In the genomic region with DNA sequence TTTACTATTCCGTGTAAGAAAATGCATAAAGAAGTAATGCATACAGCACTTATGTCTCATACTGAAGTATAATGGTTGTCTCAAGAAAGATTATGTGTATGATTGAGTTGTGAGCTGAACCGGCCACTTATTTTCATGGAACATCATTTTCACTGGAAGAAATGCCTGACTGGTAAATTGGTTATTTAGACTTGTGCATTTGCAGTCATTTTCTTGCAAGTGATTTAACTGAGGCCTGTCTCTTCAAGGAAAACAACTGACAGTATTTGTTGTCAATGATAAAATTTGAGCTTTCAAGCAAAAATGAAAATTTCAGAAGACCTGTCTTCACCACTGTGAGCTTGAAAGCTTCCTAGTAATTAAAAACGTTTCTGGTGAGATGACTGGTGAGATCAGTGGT, we compare ENCODE assay signal across 33 cellular contexts.
A peak's percentile ranks its signal among the peaks of the same experiment; 100 is the strongest.
DNase-seq lines count a peak whose midpoint lies in the region; FAIRE-seq and TF ChIP-seq lines count a peak whose summit lies in the region.
"Had no signal": no experiment of that assay in that cellular context is flagged by ENCODE, and none has a peak within 500 bp of the region (broad histone marks: within the 10 kb centered on the region; RNA-seq: fewer than 3 reads in every experiment).

No MANE protein-coding gene starts in this region.

- no peaks in the 10 kb centered on the region for H3K4me1 Mint-ChIP-seq in astrocyte (ENCODE audit: low read depth, unreplicated experiment)
- H3K4me1 Mint-ChIP-seq: B cell; CD14-positive monocyte; CD4-positive, alpha-beta memory T cell; CD4-positive, CD25-positive, alpha-beta regulatory T cell; CD8-positive, alpha-beta memory T cell had no signal

- no peak for DNase-seq in astrocyte (ENCODE audit: low read depth)
- DNase-seq in NCI-H345 treated with DMSO at 0.1 percent for 48 hours (lab: John Stamatoyannopoulos, UW; ENCODE audit: unreplicated experiment): no peak
- no peak for DNase-seq in inferior parietal cortex (ENCODE audit: extremely low spot score)
- DNase-seq: 8988T; ACHN; AML-193; BE2C; C1 segment of cervical spinal cord; Caco-2; Calu3; CD4-positive, alpha-beta memory T cell; CD4-positive, alpha-beta T cell; CD4-positive, CD25-positive, alpha-beta regulatory T cell; CD8-positive, alpha-beta memory T cell; CD8-positive, alpha-beta T cell; COR-L47; DMS 273 treated with DMSO at 0.1 percent for 48 hours; DMS153; DMS53; DMS79; DMS79 treated with DMSO at 0.1 percent for 48 hours; DND-41; EL had no signal

- H3K36me3 Mint-ChIP-seq in astrocyte (ENCODE audit: low read depth, unreplicated experiment): no peaks in the 10 kb centered on the region
- H3K36me3 Mint-ChIP-seq: CD14-positive monocyte; CD4-positive, alpha-beta memory T cell; CD4-positive, CD25-positive, alpha-beta regulatory T cell; CD8-positive, alpha-beta memory T cell; CD8-positive, alpha-beta T cell had no signal

- no peak overlapping the region for H3K4me2 ChIP-seq in astrocyte (ENCODE audit: low read length)
- H3K4me2 ChIP-seq in neural cell (ENCODE audit: low read length): no peak overlapping the region
- H3K4me2 ChIP-seq: A549; BLaER1; BLaER1 treated with 17β-estradiol and CSF1 and Interleukin-3, amounts not matched to agents 10 nM and 100 nM had no signal

- H3K9ac ChIP-seq in astrocyte (ENCODE audit: low read length): no peak overlapping the region
- no peak overlapping the region for H3K9ac ChIP-seq in neural cell (ENCODE audit: low read length)
- H3K9ac ChIP-seq: BLaER1; BLaER1 treated with 17β-estradiol and CSF1 and Interleukin-3, amounts not matched to agents 10 nM and 100 nM had no signal

- peak; percentile 89 for TF ChIP-seq EP300 in neural cell (conservative IDR thresholded peaks at IDR 0.05; ENCODE audit: poor library complexity, severe bottlenecking)

- peaks cover 2% of the 10 kb centered on the region for H3K9me3 Mint-ChIP-seq in astrocyte (ENCODE audit: unreplicated experiment)
- H3K9me3 Mint-ChIP-seq: CD4-positive, alpha-beta memory T cell; CD4-positive, alpha-beta T cell; CD4-positive, CD25-positive, alpha-beta regulatory T cell; CD8-positive, alpha-beta memory T cell; CD8-positive, alpha-beta T cell had no signal

- no peak for TF ChIP-seq RAD21 in neural cell (conservative IDR thresholded peaks at IDR 0.05)

- peaks cover 3% of the 10 kb centered on the region for H3K27me3 Mint-ChIP-seq in astrocyte (ENCODE audit: low read depth, unreplicated experiment)
- H3K27me3 Mint-ChIP-seq: B cell; CD4-positive, alpha-beta memory T cell; CD4-positive, alpha-beta T cell; CD4-positive, CD25-positive, alpha-beta regulatory T cell had no signal

- no peaks in the 10 kb centered on the region for H3K9me2 ChIP-seq in neural cell (ENCODE audit: insufficient read depth, low read length)

- H3K27ac ChIP-seq in astrocyte (ENCODE audit: low read depth, low read length) (no peak overlapping the region), neural cell (ENCODE audit: low read length) (no peak overlapping the region)
- H3K27ac ChIP-seq: 22Rv1; A549; BLaER1; BLaER1 treated with 17β-estradiol and CSF1 and Interleukin-3, amounts not matched to agents 10 nM and 100 nM; C4-2B had no signal

- no peak overlapping the region for H2AFZ ChIP-seq in astrocyte (ENCODE audit: low read depth, low read length)
- H2AFZ ChIP-seq in neural cell (ENCODE audit: low read depth, low read length): no peak overlapping the region

- H3K36me3 ChIP-seq in astrocyte (ENCODE audit: insufficient read depth, low read length) (no peaks in the 10 kb centered on the region), neural cell (ENCODE audit: insufficient read depth, low read length) (no peaks in the 10 kb centered on the region)
- H3K36me3 ChIP-seq: BE2C; BLaER1; BLaER1 treated with 17β-estradiol and CSF1 and Interleukin-3, amounts not matched to agents 10 nM and 100 nM had no signal

- TF ChIP-seq CTCF in astrocyte (IDR thresholded peaks at IDR 0.05; ENCODE audit: insufficient read depth, low read depth, low read length) (no peak), neural cell (IDR thresholded peaks at IDR 0.05; ENCODE audit: poor library complexity, severe bottlenecking) (no peak)

- H3K79me2 ChIP-seq in astrocyte (ENCODE audit: insufficient read depth, low read length) (no peaks in the 10 kb centered on the region), neural cell (replicated peaks; ENCODE audit: insufficient read depth, low read length) (no peaks in the 10 kb centered on the region)

- FAIRE-seq in astrocyte (lab: Jason Lieb, UNC): peak; percentile 62
- FAIRE-seq: A204.1, D721Med had no signal

- no peaks in the 10 kb centered on the region for H3K4me1 ChIP-seq in astrocyte (ENCODE audit: insufficient read depth, low read length)
- H3K4me1 ChIP-seq: A549; BE2C; BLaER1; BLaER1 treated with 17β-estradiol and CSF1 and Interleukin-3, amounts not matched to agents 10 nM and 100 nM; Caco-2 had no signal

- H3K27me3 ChIP-seq in astrocyte (ENCODE audit: insufficient read depth, low read length) (no peaks in the 10 kb centered on the region), neural cell (ENCODE audit: insufficient read depth, low read depth, low read length) (no peaks in the 10 kb centered on the region)
- H3K27me3 ChIP-seq: BE2C, BLaER1 had no signal

- H3K4me3 Mint-ChIP-seq in astrocyte (ENCODE audit: unreplicated experiment): no peak overlapping the region
- H3K4me3 Mint-ChIP-seq: B cell; CD14-positive monocyte; CD4-positive, alpha-beta memory T cell; CD4-positive, alpha-beta T cell; CD4-positive, CD25-positive, alpha-beta regulatory T cell; CD8-positive, alpha-beta memory T cell; CD8-positive, alpha-beta T cell had no signal

- H3K4me3 ChIP-seq in astrocyte (ENCODE audit: insufficient read depth, low read depth, low read length) (no peak overlapping the region), neural cell (ENCODE audit: low read length) (no peak overlapping the region)
- H3K4me3 ChIP-seq: A549; BLaER1; BLaER1 treated with 17β-estradiol and CSF1 and Interleukin-3, amounts not matched to agents 10 nM and 100 nM had no signal

- H3K9me3 ChIP-seq in astrocyte (ENCODE audit: insufficient read depth, low read depth, low read length) (no peaks in the 10 kb centered on the region), neural cell (ENCODE audit: low read length) (no peaks in the 10 kb centered on the region)
- H3K9me3 ChIP-seq: A549; BE2C; BLaER1; BLaER1 treated with 17β-estradiol and CSF1 and Interleukin-3, amounts not matched to agents 10 nM and 100 nM; Caco-2 had no signal

- H4K20me1 ChIP-seq in astrocyte (ENCODE audit: insufficient read depth, low read length) (no peaks in the 10 kb centered on the region), neural cell (ENCODE audit: insufficient read depth) (no peaks in the 10 kb centered on the region)
- H4K20me1 ChIP-seq: BLaER1; BLaER1 treated with 17β-estradiol and CSF1 and Interleukin-3, amounts not matched to agents 10 nM and 100 nM had no signal

- no peaks in the 10 kb centered on the region for H3F3A ChIP-seq in neural cell (ENCODE audit: insufficient read depth, low read length, poor library complexity, severe bottlenecking)

- H3K27ac Mint-ChIP-seq in astrocyte (ENCODE audit: unreplicated experiment): no peak overlapping the region
- H3K27ac Mint-ChIP-seq: B cell; CD14-positive monocyte; CD4-positive, alpha-beta memory T cell; CD4-positive, alpha-beta T cell; CD8-positive, alpha-beta memory T cell; CD8-positive, alpha-beta T cell had no signal

TF ChIP-seq in neural cell, 6 proteins besides CTCF, POLR2A, EP300 and RAD21:
- TF ChIP-seq MXI1 (conservative IDR thresholded peaks at IDR 0.05; ENCODE audit: poor library complexity, severe bottlenecking): no peak
- TF ChIP-seq POLR2AphosphoS5 (IDR thresholded peaks at IDR 0.05): peak; percentile 91
